In genomic region chr14:88535149-88535548, GRCh38 we compare ENCODE assay signal across 1 cellular context.
TF ChIP-seq lines count a peak whose summit lies in the region.

No MANE protein-coding gene starts in this region.

TF ChIP-seq in SK-N-SH treated with all-trans-retinoic acid at 6 μM for 48 hours, 23 proteins besides CTCF, POLR2A, EP300 and RAD21 (continued from another document):
- TF ChIP-seq, protein P1, sequence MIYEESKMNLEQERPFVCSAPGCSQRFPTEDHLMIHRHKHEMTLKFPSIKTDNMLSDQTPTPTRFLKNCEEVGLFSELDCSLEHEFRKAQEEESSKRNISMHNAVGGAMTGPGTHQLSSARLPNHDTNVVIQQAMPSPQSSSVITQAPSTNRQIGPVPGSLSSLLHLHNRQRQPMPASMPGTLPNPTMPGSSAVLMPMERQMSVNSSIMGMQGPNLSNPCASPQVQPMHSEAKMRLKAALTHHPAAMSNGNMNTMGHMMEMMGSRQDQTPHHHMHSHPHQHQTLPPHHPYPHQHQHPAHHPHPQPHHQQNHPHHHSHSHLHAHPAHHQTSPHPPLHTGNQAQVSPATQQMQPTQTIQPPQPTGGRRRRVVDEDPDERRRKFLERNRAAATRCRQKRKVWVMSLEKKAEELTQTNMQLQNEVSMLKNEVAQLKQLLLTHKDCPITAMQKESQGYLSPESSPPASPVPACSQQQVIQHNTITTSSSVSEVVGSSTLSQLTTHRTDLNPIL (CRISPR knock-in tag; IDR thresholded peaks at IDR 0.05; ENCODE audit: low read depth) = no peak
- TF ChIP-seq TOX (CRISPR knock-in tag; IDR thresholded peaks at IDR 0.05; ENCODE audit: borderline replicate concordance) (no peak), ZNF8 (CRISPR knock-in tag; IDR thresholded peaks at IDR 0.05) (no peak), ZFP3 (CRISPR knock-in tag; IDR thresholded peaks at IDR 0.05) (no peak), GLIS3 (CRISPR knock-in tag; IDR thresholded peaks at IDR 0.05) (no peak), OSR1 (CRISPR knock-in tag; IDR thresholded peaks at IDR 0.05) (no peak), ZC3H10 (CRISPR knock-in tag; IDR thresholded peaks at IDR 0.05) (no peak)
TF ChIP-seq in SK-N-SH treated with all-trans-retinoic acid at 6 μM for 48 hours: peak in this region for 0.
